ENCODE assay signal across 19 cellular contexts in the genomic region with DNA sequence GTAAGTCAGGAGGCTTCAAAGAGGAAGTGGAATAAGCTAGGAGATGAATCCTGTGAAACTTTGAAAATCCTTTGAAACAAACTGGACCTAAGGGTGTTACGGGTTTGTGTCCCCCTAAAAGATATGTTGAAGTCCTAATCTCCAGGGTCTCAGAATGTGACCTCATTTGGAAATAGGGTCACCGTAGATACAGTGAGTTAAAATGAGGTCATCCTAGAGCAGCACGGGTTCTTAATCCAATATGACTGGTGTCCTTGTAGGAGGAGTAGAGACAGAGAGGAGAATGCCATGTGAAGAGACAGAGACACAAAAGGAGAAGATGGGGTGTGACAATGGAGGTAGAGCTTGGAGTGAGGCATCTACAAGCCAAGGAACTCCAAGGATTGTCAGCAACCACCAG.
"Had no signal": no experiment of that assay in that cellular context is flagged by ENCODE, and none has a peak within 500 bp of the region (broad histone marks: within the 10 kb centered on the region; RNA-seq: fewer than 3 reads in every experiment).

No MANE protein-coding gene starts in this region.

- H3K27me3 ChIP-seq: neutrophil, pancreas, spleen, transverse colon, upper lobe of right lung, uterus had no signal

- H3K27ac ChIP-seq: lower lobe of right lung, neutrophil, pancreas, spleen, thoracic aorta, transverse colon, upper lobe of right lung, uterus had no signal

- DNase-seq: cortex of kidney; effector memory CD8-positive, alpha-beta T cell; head of caudate nucleus; left ventricle myocardium superior; lower lobe of right lung; naive thymus-derived CD8-positive, alpha-beta T cell; nephron progenitor cell; pancreas; spleen; stimulated activated naive B cell treated with anti-CD40 and anti-IgM and Interleukin-4, amounts not matched to agents 10 μg/mL and 1 μg/mL and 100 μg/mL, for 72 hours; transverse colon; upper lobe of right lung; uterus had no signal

- H3K36me3 ChIP-seq: lower lobe of right lung, neutrophil, pancreas, spleen, thoracic aorta, transverse colon, upper lobe of right lung, uterus had no signal

- H3K9me3 ChIP-seq: lower lobe of right lung, neutrophil, pancreas, spleen, thoracic aorta, transverse colon, upper lobe of right lung, uterus had no signal

- ATAC-seq: effector memory CD8-positive, alpha-beta T cell; left ventricle myocardium superior; lower lobe of right lung; naive thymus-derived CD8-positive, alpha-beta T cell; pancreas; sciatic nerve; stimulated activated naive B cell treated with anti-CD40 and anti-IgM and Interleukin-4, amounts not matched to agents 10 μg/mL and 1 μg/mL and 100 μg/mL, for 72 hours; upper lobe of right lung had no signal

- H3K4me3 ChIP-seq: lower lobe of right lung, pancreas, spleen, thoracic aorta, transverse colon, upper lobe of right lung, uterus had no signal

- H3K4me1 ChIP-seq: pancreas, transverse colon, uterus had no signal

- FAIRE-seq: endometrium, frontal cortex, keratinocyte, pancreas had no signal
